In genomic region chr2:162072976-162073775, GRCh38 we compare ENCODE assay signal across 8 cellular contexts. TPM values are rescaled to one million over a fixed set of nuclear protein-coding genes. Genes with fewer than 3 reads are reported as not detected.
DNase-seq lines count a peak whose midpoint lies in the region; ATAC-seq lines count a peak whose summit lies in the region.

No MANE protein-coding gene starts in this region.

- no peaks in the 10 kb centered on the region for H3K9me3 ChIP-seq in ectodermal cell (ENCODE audit: control insufficient read depth, low read length)
- no peaks in the 10 kb centered on the region for H3K9me3 ChIP-seq in mucosa of rectum (ENCODE audit: control insufficient read depth in 2 of 2, low read length in 2 of 2)

- DNase-seq in T follicular helper cell (ENCODE audit: low read depth) = peak; percentile 2
- DNase-seq in ureter (ENCODE audit: low spot score) = peak; percentile 42
- no peak for DNase-seq in SKM-1 treated with dmso at 0.1 percent for 144 hours (lab: John Stamatoyannopoulos, UW; ENCODE audit: unreplicated experiment)

- H3K27ac ChIP-seq in ectodermal cell (ENCODE audit: insufficient read depth, low read depth, low read length, poor library complexity, severe bottlenecking) = no peak overlapping the region
- H3K27ac ChIP-seq in mucosa of rectum (ENCODE audit: low read depth in 2 of 2, low read length in 2 of 2) = peak overlapping the region; percentile 35 to 49

- ATAC-seq in GM18867 (IDR thresholded peaks at IDR 0.05; ENCODE audit: unreplicated experiment) = peak; percentile 7
- ATAC-seq in HG03354 (IDR thresholded peaks at IDR 0.05; ENCODE audit: poor library complexity, severe bottlenecking, unreplicated experiment) = no peak
- ATAC-seq in HG02973 (IDR thresholded peaks at IDR 0.05; ENCODE audit: unreplicated experiment) = no peak

- H3K4me3 ChIP-seq in ectodermal cell (ENCODE audit: insufficient read depth, low read depth, low read length) (peak overlapping the region; percentile 53), mucosa of rectum (ENCODE audit: low read length in 2 of 2) (peak overlapping the region; percentile 73 to 85)

- WGBS in ectodermal cell, 2 experiments = 16 to 17% methylated on average over 31 of the region's 32 CpGs

- peaks cover 39% of the 10 kb centered on the region for H3K27me3 ChIP-seq in ectodermal cell (ENCODE audit: control insufficient read depth, insufficient read depth, low read length, poor library complexity, severe bottlenecking)
- peaks cover 0 to 2% of the 10 kb centered on the region in 2 donors for H3K27me3 ChIP-seq in mucosa of rectum (ENCODE audit: control insufficient read depth in 2 of 2, insufficient read depth in 2 of 2, low read length in 2 of 2)

- peak overlapping the region; percentile 56 to 73 for H3K9ac ChIP-seq in mucosa of rectum (ENCODE audit: low read depth in 1 of 2, low read length in 2 of 2)

- no peaks in the 10 kb centered on the region for H3K36me3 ChIP-seq in ectodermal cell (ENCODE audit: control insufficient read depth, insufficient read depth, low read length)
- no peaks in the 10 kb centered on the region for H3K36me3 ChIP-seq in mucosa of rectum (ENCODE audit: control insufficient read depth in 2 of 2, insufficient read depth in 2 of 2, low read length in 2 of 2)

- H3K4me1 ChIP-seq in ectodermal cell (ENCODE audit: control insufficient read depth, insufficient read depth, low read length) (peaks cover 17% of the 10 kb centered on the region), mucosa of rectum (ENCODE audit: control insufficient read depth in 2 of 2, insufficient read depth in 2 of 2, low read length in 2 of 2) (peaks cover 8 to 12% of the 10 kb centered on the region in 2 donors)

RNA-seq across cellular contexts. Expression of gene DPP4, which starts 0.8 kb away (rescaled TPM):
- polyA plus RNA-seq in ectodermal cell (2013, experiment 1 of 4) = 1.8 TPM
- polyA plus RNA-seq in ectodermal cell (2013, experiment 2 of 4) = 0.84 TPM
- 1.1 TPM for polyA plus RNA-seq in ectodermal cell (2013, experiment 3 of 4)
- polyA plus RNA-seq in ectodermal cell (2013, experiment 4 of 4) = 0.65 TPM
- total RNA-seq in ureter = 2.1 TPM
